ENCODE assay signal across 23 cellular contexts in genomic region chr20:47117325-47117724, GRCh38.
A peak's percentile ranks its signal among the peaks of the same experiment; 100 is the strongest.
DNase-seq lines count a peak whose midpoint lies in the region; ATAC-seq, FAIRE-seq and TF ChIP-seq lines count a peak whose summit lies in the region.
"Had no signal": no experiment of that assay in that cellular context is flagged by ENCODE, and none has a peak within 500 bp of the region (broad histone marks: within the 10 kb centered on the region; RNA-seq: fewer than 3 reads in every experiment).

No MANE protein-coding gene starts in this region.

- 89% methylated on average over 15 of the region's 15 CpGs; no CpG with 5 or more reads in 1 of the 2 experiments for WGBS in H1 (ENCODE audit: extremely low coverage in 1 of 2, insufficient coverage in 1 of 2, insufficient read length in 1 of 2, insufficient replicate concordance in 2 of 2, low coverage in 1 of 2, low lambda C conversion rate in 2 of 2, missing lambda C conversion rate in 1 of 2), 2 experiments
- WGBS in transverse colon (ENCODE audit: low coverage in 1 of 2), 2 donors = 73 to 78% methylated on average over 5 to 15 of the region's 15 CpGs

- no peaks in the 10 kb centered on the region for H3K9me2 ChIP-seq in PC-3 (replicated peaks; ENCODE audit: low read length)

- TF ChIP-seq POLR2A in H1 (IDR thresholded peaks at IDR 0.05; ENCODE audit: control extremely low read depth in 1 of 2, low read depth in 2 of 2, low read length in 2 of 2) (no peak), transverse colon (IDR thresholded peaks at IDR 0.05) (no peak)

- H3K4me3 ChIP-seq in PC-3 (ENCODE audit: low read length) (no peak overlapping the region), H1 (ENCODE audit: extremely low read depth in 1 of 4, insufficient read depth in 2 of 4, low read depth in 3 of 4, low read length in 4 of 4) (no peak overlapping the region), transverse colon (no peak overlapping the region)

- POLR2A ChIA-PET in PC-3 (lab: Charles Lee; ENCODE audit: unreplicated experiment) = no interaction called here
- POLR2A ChIA-PET in H1 (lab: Charles Lee; ENCODE audit: partially characterized antibody) = no interaction called here

- TF ChIP-seq CTCF in PC-3 (conservative IDR thresholded peaks at IDR 0.05; ENCODE audit: low read depth, low read length) (no peak), H1 (IDR thresholded peaks at IDR 0.05; ENCODE audit: control extremely low read depth in 1 of 3, insufficient read depth in 1 of 3, low read depth in 1 of 3, low read length in 3 of 3) (no peak), transverse colon (IDR thresholded peaks at IDR 0.05) (no peak)

- no peak for TF ChIP-seq EP300 in H1 (IDR thresholded peaks at IDR 0.05; ENCODE audit: borderline replicate concordance in 1 of 2, low read depth in 2 of 2, low read length in 2 of 2)
- TF ChIP-seq EP300 in transverse colon (IDR thresholded peaks at IDR 0.05; ENCODE audit: low read depth) = no peak

- H4K91ac ChIP-seq in H1 (replicated peaks; ENCODE audit: insufficient read length, low read length) = no peak overlapping the region

- intact Hi-C loops in PC-3 (cut with micrococcal nuclease) = no loop called here
- intact Hi-C loops in posterior vena cava (cut with DNase I) = no loop called here
- intact Hi-C loops in transverse colon (cut with DNase I; ENCODE audit: low total_unique reads) = no loop called here

- no peak overlapping the region for H3K4ac ChIP-seq in H1 (replicated peaks; ENCODE audit: insufficient read length, low read depth, low read length)

- H2AFZ ChIP-seq in PC-3 (ENCODE audit: low read length) (peak overlapping the region; percentile 46; the same call in 1 of the 2 replicates), H1 (ENCODE audit: low read length) (peak overlapping the region; percentile 41; the same call in 1 of the 2 replicates)

- no peak for FAIRE-seq in H1 (lab: Jason Lieb, UNC)
- FAIRE-seq: GM18507 had no signal

- CTCF ChIA-PET in PC-3 (lab: Charles Lee) = interaction anchor here (0.5 kb wide), 1 partner anchor 8 kb away, joined by 4 read pairs; no protein-coding TSS in a partner anchor
- CTCF ChIA-PET in H1 (lab: Charles Lee; ENCODE audit: partially characterized antibody) = interaction anchor here (1.3 kb wide), 1 partner anchor 33 kb away, joined by 3 read pairs; no protein-coding TSS in a partner anchor

- BruUV-seq in PC-3 (replicated peaks; lab: Mats Ljungman, UMichigan) = no TSS peak

- ATAC-seq in PC-3 (no peak), HG03521 (IDR thresholded peaks at IDR 0.05; ENCODE audit: unreplicated experiment) (no peak)
- ATAC-seq: HCT116; stimulated activated naive CD8-positive, alpha-beta T cell treated with anti-CD3 and anti-CD28 coated beads, Interleukin-15, amount 100 ng/mL, for 72 hours had no signal

- no peaks in the 10 kb centered on the region for H3K79me2 ChIP-seq in PC-3 (ENCODE audit: low read length)
- no peaks in the 10 kb centered on the region for H3K79me2 ChIP-seq in H1 (ENCODE audit: control insufficient read depth in 1 of 2, insufficient read depth in 2 of 2, low read length in 2 of 2)

- in situ Hi-C loops in transverse colon (cut with MboI; ENCODE audit: low pct_ligation_motif_present in 1 of 4, low pct_unique_long_range_greater_than_20kb in 1 of 4, low sequenced_read_pairs in 3 of 4) = no loop called here

- H3K23me2 ChIP-seq in H1 (ENCODE audit: low read depth, low read length) = no peaks in the 10 kb centered on the region

- H4K20me1 ChIP-seq in PC-3 (ENCODE audit: low read length) = no peaks in the 10 kb centered on the region
- no peaks in the 10 kb centered on the region for H4K20me1 ChIP-seq in H1 (replicated peaks in 1 of 2; ENCODE audit: control insufficient read depth in 1 of 2, insufficient read depth in 2 of 2, low read length in 2 of 2)

- TF ChIP-seq RAD21 in H1 (IDR thresholded peaks at IDR 0.05 in 1 of 2, conservative IDR thresholded peaks at IDR 0.05 in 1 of 2; ENCODE audit: low read depth in 2 of 2, low read length in 2 of 2) = no peak

- no peak overlapping the region for H2BK5ac ChIP-seq in H1 (ENCODE audit: low read depth, low read length)

- no peaks in the 10 kb centered on the region for H3K36me3 ChIP-seq in PC-3 (ENCODE audit: low read depth, low read length)
- H3K36me3 ChIP-seq in H1 (ENCODE audit: control insufficient read depth in 2 of 4, insufficient read depth in 4 of 4, low read length in 3 of 4) = no peaks in the 10 kb centered on the region
- no peaks in the 10 kb centered on the region for H3K36me3 ChIP-seq in transverse colon

- H3K4me2 ChIP-seq in PC-3 (ENCODE audit: low read length) (0 out of 2 replicates have a peak overlapping the region, but pooled peaks have one; percentile 21), H1 (ENCODE audit: insufficient read depth in 1 of 2, low read depth in 2 of 2, low read length in 2 of 2) (no peak overlapping the region)

- H3K4me1 ChIP-seq in PC-3 (ENCODE audit: insufficient read depth, low read length) (peaks cover 14% of the 10 kb centered on the region; the same call in 1 of the 2 replicates), H1 (replicated peaks in 1 of 4; ENCODE audit: control insufficient read depth in 3 of 4, insufficient read depth in 4 of 4, low read length in 3 of 4) (peaks cover 0 to 7% (median 3%) of the 10 kb centered on the region in 4 experiments; a peak in 4 of 7 replicates), transverse colon (peaks cover 0 to 13% (median 13%) of the 10 kb centered on the region in 4 donors)

- no peak overlapping the region for H3K56ac ChIP-seq in H1 (replicated peaks; ENCODE audit: insufficient read length, low read depth, low read length)

- no peak overlapping the region for H2BK12ac ChIP-seq in H1 (ENCODE audit: low read depth, low read length)

- H3K9me3 ChIP-seq in PC-3 (ENCODE audit: low read length) (no peaks in the 10 kb centered on the region), H1 (ENCODE audit: insufficient read depth in 2 of 2, low read depth in 1 of 2, low read length in 1 of 2) (no peaks in the 10 kb centered on the region), transverse colon (no peaks in the 10 kb centered on the region)

- H3K79me1 ChIP-seq in H1 (ENCODE audit: low read depth, low read length) = no peaks in the 10 kb centered on the region

- no peak overlapping the region for H3K9ac ChIP-seq in PC-3 (ENCODE audit: low read length)
- H3K9ac ChIP-seq in H1 (replicated peaks in 1 of 4; ENCODE audit: extremely low read depth in 1 of 4, low read depth in 3 of 4, low read length in 3 of 4) = no peak overlapping the region

- no peak overlapping the region for H2AK5ac ChIP-seq in H1 (ENCODE audit: low read depth, low read length)

- no peak overlapping the region for H2BK120ac ChIP-seq in H1 (replicated peaks; ENCODE audit: low read depth, low read length)

- H3K27me3 ChIP-seq in PC-3 (ENCODE audit: low read length) (no peaks in the 10 kb centered on the region), H1 (replicated peaks in 1 of 4; ENCODE audit: control insufficient read depth in 3 of 4, extremely low read depth in 1 of 4, insufficient read depth in 3 of 4, low read length in 3 of 4) (no peaks in the 10 kb centered on the region), transverse colon (no peaks in the 10 kb centered on the region)

- no peak overlapping the region for H2BK15ac ChIP-seq in H1 (ENCODE audit: low read length)

- no peak overlapping the region for H3K23ac ChIP-seq in H1 (ENCODE audit: insufficient read length)

- H3K27ac ChIP-seq in PC-3 (ENCODE audit: low read length) (no peak overlapping the region), H1 (ENCODE audit: low read depth, low read length) (no peak overlapping the region), transverse colon (peak overlapping the region in 3 of 4 donors; percentile 2 to 32 (median 6))
- H3K27ac ChIP-seq: epithelial cell of prostate had no signal

- H2BK20ac ChIP-seq in H1 (ENCODE audit: low read length) = no peak overlapping the region

- H4K8ac ChIP-seq in H1 (ENCODE audit: extremely low read depth, insufficient read depth, low read length) = no peak overlapping the region

- DNase-seq in PC-3 (no peak), H1 (ENCODE audit: low read depth in 1 of 2, low spot score in 2 of 2) (no peak), posterior vena cava (ENCODE audit: low spot score) (peak; percentile 83), transverse colon (no peak), NCI-H1930 (lab: John Stamatoyannopoulos, UW) (no peak), D341Med (ENCODE audit: low spot score) (no peak)
- DNase-seq: activated CD4-positive, alpha-beta memory T cell treated with anti-CD3 and anti-CD28 coated beads, Interleukin-2, amount 10 ng/mL, durations not matched to agents 7 days and 5 days; activated gamma-delta T cell; caudate nucleus; CD4-positive, alpha-beta T cell; foreskin melanocyte; islet precursor cell; KBM-7; NCI-H1436 treated with DMSO at 0.1 percent for 48 hours; NCI-H2171; NCI-H526 treated with DMSO at 0.1 percent for 48 hours; nucleus accumbens; stimulated activated CD4-positive, alpha-beta T cell treated with anti-CD3 and anti-CD28 coated beads, Interleukin-12 subunit alpha, Interleukin-12 subunit beta, amount 100 ng/mL, for 4 hours; stimulated activated naive CD8-positive, alpha-beta T cell treated with anti-CD3 and anti-CD28 coated beads, Interleukin-15, amount 100 ng/mL, for 72 hours had no signal

- no peak overlapping the region for H3K18ac ChIP-seq in H1 (ENCODE audit: extremely low read depth, low read length)

- no peaks in the 10 kb centered on the region for H3F3A ChIP-seq in PC-3 (ENCODE audit: low read length, unreplicated experiment)

- no peak overlapping the region for H3K14ac ChIP-seq in H1 (ENCODE audit: insufficient read length)

- no peak overlapping the region for H4K5ac ChIP-seq in H1 (ENCODE audit: insufficient read length, low read depth, low read length)

TF ChIP-seq in H1, 55 proteins besides CTCF, POLR2A, EP300 and RAD21 (continues in another document):
- no peak for TF ChIP-seq USF2 (IDR thresholded peaks at IDR 0.05; ENCODE audit: low read length)

Comparison
In these comparisons a context has a peak if more than half of its experiments do, and no peak if none do; other contexts are left out.
1. H3K27ac ChIP-seq: peak in transverse colon (3 of 4); none in PC-3 (single experiment) and H1 (single experiment).